18 cellular contexts compared by ENCODE assay signal in the genomic region with DNA sequence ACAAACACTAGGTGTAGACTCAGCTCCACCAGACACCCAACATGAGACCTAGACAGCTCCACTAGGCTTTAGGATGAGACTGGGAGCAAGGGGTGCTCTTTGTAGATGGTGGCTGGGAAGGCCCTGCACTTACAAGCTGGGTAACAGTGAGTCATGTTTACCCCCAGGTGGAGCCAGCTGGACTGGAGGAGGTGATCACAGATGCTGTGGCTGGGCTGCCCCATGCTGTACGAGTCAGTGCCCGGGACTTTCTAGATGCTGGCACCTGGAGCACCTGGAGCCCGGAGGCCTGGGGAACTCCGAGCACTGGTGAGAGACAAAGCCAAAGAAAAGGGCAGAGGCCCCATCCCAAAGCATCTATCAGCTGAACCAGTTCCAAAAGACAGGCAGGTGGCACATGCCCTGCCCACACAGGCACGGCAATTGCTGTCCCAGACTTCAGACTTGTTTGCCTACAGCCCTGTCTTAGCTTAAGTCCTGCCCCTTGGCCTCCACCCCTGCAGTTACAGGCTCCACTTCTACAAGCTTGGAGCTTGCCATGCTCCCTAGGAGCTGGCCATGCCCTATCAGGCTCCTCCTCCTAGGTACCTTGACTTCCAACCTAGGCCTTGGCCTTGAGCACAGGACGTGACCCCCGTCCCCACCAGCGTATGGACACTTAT. TPM values are rescaled to one million over a fixed set of nuclear protein-coding genes. Genes with fewer than 3 reads are reported as not detected.
DNase-seq lines count a peak whose midpoint lies in the region; ATAC-seq and TF ChIP-seq lines count a peak whose summit lies in the region.
"Had no signal": no experiment of that assay in that cellular context is flagged by ENCODE, and none has a peak within 500 bp of the region (broad histone marks: within the 10 kb centered on the region; RNA-seq: fewer than 3 reads in every experiment).

No MANE protein-coding gene starts in this region.

- no peak overlapping the region for H2BK120ac ChIP-seq in mesenchymal stem cell (ENCODE audit: low read depth, low read length)

- no peak overlapping the region for H3K18ac ChIP-seq in mesenchymal stem cell (ENCODE audit: low read depth in 1 of 2, low read length in 2 of 2)

- no peak overlapping the region for H2BK5ac ChIP-seq in mesenchymal stem cell (ENCODE audit: low read depth, low read length, poor library complexity, severe bottlenecking)

- no peaks in the 10 kb centered on the region for H3K9me3 ChIP-seq in MM.1S (replicated peaks; ENCODE audit: insufficient read depth, low read length)
- H3K9me3 ChIP-seq in mesenchymal stem cell (ENCODE audit: control insufficient read depth, low read length) = no peaks in the 10 kb centered on the region
- H3K9me3 ChIP-seq in SK-N-SH = no peaks in the 10 kb centered on the region
- H3K9me3 ChIP-seq: left ventricle myocardium inferior, SJCRH30 had no signal

- ATAC-seq in activated T-helper 17 cell treated with anti-CD3 and anti-CD28 coated beads, Interleukin-2, amount 50 U/mL, for 72 hours (replicated peaks) = peak; percentile 24
- no peak for ATAC-seq in HG03520 (IDR thresholded peaks at IDR 0.05; ENCODE audit: unreplicated experiment)
- no peak for ATAC-seq in GM21528 (IDR thresholded peaks at IDR 0.05; ENCODE audit: low FRiP score, unreplicated experiment)

- H3K4me3 Mint-ChIP-seq in activated T-helper 17 cell treated with anti-CD3 and anti-CD28 coated beads, Interleukin-2, amount 50 U/mL, for 72 hours = no peak overlapping the region
- H3K4me3 Mint-ChIP-seq: activated CD4-positive, alpha-beta memory T cell treated with anti-CD3 and anti-CD28 coated beads, Interleukin-2, amount 10 ng/mL, durations not matched to agents 7 days and 5 days had no signal

- no peak overlapping the region for H2AK5ac ChIP-seq in mesenchymal stem cell (ENCODE audit: low read length, severe bottlenecking)

- H3K79me2 ChIP-seq in MM.1S (ENCODE audit: low read length) = no peaks in the 10 kb centered on the region
- no peaks in the 10 kb centered on the region for H3K79me2 ChIP-seq in SK-N-SH (ENCODE audit: insufficient read depth)

- no peak overlapping the region for H3K14ac ChIP-seq in mesenchymal stem cell (ENCODE audit: low read length in 2 of 2)

- H3K27me3 ChIP-seq in MM.1S (replicated peaks; ENCODE audit: insufficient read depth, low read length) (no peaks in the 10 kb centered on the region), mesenchymal stem cell (ENCODE audit: control insufficient read depth in 1 of 2, insufficient read depth in 1 of 2, low read length in 2 of 2) (no peaks in the 10 kb centered on the region), SK-N-SH (ENCODE audit: insufficient read depth) (no peaks in the 10 kb centered on the region)
- H3K27me3 ChIP-seq: SJCRH30 had no signal

- H3K79me1 ChIP-seq in mesenchymal stem cell (replicated peaks; ENCODE audit: low read length, poor library complexity, severe bottlenecking) = peaks cover 2% of the 10 kb centered on the region

- H3K9me2 ChIP-seq in MM.1S (replicated peaks; ENCODE audit: insufficient read depth, low read length) = no peaks in the 10 kb centered on the region
- H3K9me2 ChIP-seq in SK-N-SH = no peaks in the 10 kb centered on the region

- TF ChIP-seq CTCF in MM.1S (IDR thresholded peaks at IDR 0.05; ENCODE audit: low read length) (no peak), SK-N-SH (IDR thresholded peaks at IDR 0.05) (no peak)

- H3F3A ChIP-seq in MM.1S (ENCODE audit: insufficient read depth, low read length) (peaks cover 4% of the 10 kb centered on the region), SK-N-SH (replicated peaks; ENCODE audit: insufficient read depth) (peaks cover 7% of the 10 kb centered on the region)

- H3K9me3 Mint-ChIP-seq in activated T-helper 17 cell treated with anti-CD3 and anti-CD28 coated beads, Interleukin-2, amount 50 U/mL, for 72 hours = no peaks in the 10 kb centered on the region
- H3K9me3 Mint-ChIP-seq: activated CD4-positive, alpha-beta memory T cell treated with anti-CD3 and anti-CD28 coated beads, Interleukin-2, amount 10 ng/mL, durations not matched to agents 7 days and 5 days had no signal

- H2BK12ac ChIP-seq in mesenchymal stem cell (ENCODE audit: low read length in 2 of 2) = no peak overlapping the region

- CTCF ChIA-PET in SK-N-SH (lab: Yijun Ruan, JAX) = interaction anchor here (0.7 to 8.1 kb wide), 4 partner anchors 16 to 56 kb away, joined by 3 to 56 read pairs (median 5); no protein-coding TSS in a partner anchor

- peaks cover 41% of the 10 kb centered on the region for H3K4me1 Mint-ChIP-seq in activated T-helper 17 cell treated with anti-CD3 and anti-CD28 coated beads, Interleukin-2, amount 50 U/mL, for 72 hours

- H3K9ac ChIP-seq in MM.1S (ENCODE audit: low read length) = no peak overlapping the region
- H3K9ac ChIP-seq in mesenchymal stem cell (ENCODE audit: low read length) = no peak overlapping the region
- no peak overlapping the region for H3K9ac ChIP-seq in SK-N-SH

- H2BK15ac ChIP-seq in mesenchymal stem cell (ENCODE audit: low read depth, poor library complexity, severe bottlenecking) = no peak overlapping the region

- H3K27ac ChIP-seq in MM.1S (ENCODE audit: low read length) (no peak overlapping the region), mesenchymal stem cell (ENCODE audit: low read length, poor library complexity, severe bottlenecking) (no peak overlapping the region), SK-N-SH (ENCODE audit: low read depth in 2 of 2, low read length in 1 of 2) (no peak overlapping the region)
- H3K27ac ChIP-seq: 22Rv1, left ventricle myocardium inferior, SJCRH30 had no signal

- peaks cover 9% of the 10 kb centered on the region for H3K36me3 Mint-ChIP-seq in activated T-helper 17 cell treated with anti-CD3 and anti-CD28 coated beads, Interleukin-2, amount 50 U/mL, for 72 hours (ENCODE audit: low read depth)

- H3K4me2 ChIP-seq in MM.1S (ENCODE audit: low read depth, low read length) (no peak overlapping the region), mesenchymal stem cell (ENCODE audit: low read length, poor library complexity, severe bottlenecking) (no peak overlapping the region), SK-N-SH (no peak overlapping the region)

- DNase-seq in DMS153 (lab: John Stamatoyannopoulos, UW) (peak; percentile 5), DMS153 treated with DMSO at 0.1 percent for 48 hours (lab: John Stamatoyannopoulos, UW; ENCODE audit: unreplicated experiment) (no peak), MM.1S (peak; percentile 7), mesenchymal stem cell (peak; percentile 51), SK-N-SH (no peak)
- DNase-seq: activated CD4-positive, alpha-beta memory T cell treated with anti-CD3 and anti-CD28 coated beads, Interleukin-2, amount 10 ng/mL, durations not matched to agents 7 days and 5 days; C1 segment of cervical spinal cord; dermis blood vessel endothelial cell; EL; left ventricle myocardium inferior; NCI-H1417 treated with DMSO at 0.1 percent for 48 hours; NCI-H510A; SJCRH30; T1000 had no signal

- H4K8ac ChIP-seq in mesenchymal stem cell (ENCODE audit: low read length) = no peak overlapping the region

- no peak for TF ChIP-seq RAD21 in SK-N-SH (IDR thresholded peaks at IDR 0.05; ENCODE audit: low read length)

- WGBS in mesenchymal stem cell = 92% methylated on average over 8 of the region's 8 CpGs
- WGBS in SK-N-SH (ENCODE audit: low lambda C conversion rate) = 100% methylated on average over 3 of the region's 8 CpGs

- H3K4me1 ChIP-seq in MM.1S (ENCODE audit: low read length) (peaks cover 4% of the 10 kb centered on the region; the same call in 1 of the 2 replicates), mesenchymal stem cell (ENCODE audit: control insufficient read depth, insufficient read depth, low read depth, low read length) (peaks cover 4% of the 10 kb centered on the region), SK-N-SH (ENCODE audit: control insufficient read depth in 1 of 2, insufficient read depth in 2 of 2, low read depth in 1 of 2, low read length in 1 of 2) (peaks cover 4 to 24% of the 10 kb centered on the region in 2 experiments; a peak in 3 of 4 replicates)
- H3K4me1 ChIP-seq: SJCRH30 had no signal

- H3K36me3 ChIP-seq in MM.1S (replicated peaks; ENCODE audit: insufficient read depth, low read length) = no peaks in the 10 kb centered on the region
- peaks cover 17 to 29% of the 10 kb centered on the region in 2 experiments for H3K36me3 ChIP-seq in mesenchymal stem cell (ENCODE audit: control insufficient read depth in 1 of 2, insufficient read depth in 2 of 2, low read depth in 1 of 2, low read length in 2 of 2)
- no peaks in the 10 kb centered on the region for H3K36me3 ChIP-seq in SK-N-SH (replicated peaks in 1 of 2; ENCODE audit: control insufficient read depth in 1 of 2, insufficient read depth in 2 of 2, low read length in 1 of 2)
- H3K36me3 ChIP-seq: SJCRH30 had no signal

- no peak for TF ChIP-seq EP300 in SK-N-SH (IDR thresholded peaks at IDR 0.05; ENCODE audit: borderline replicate concordance in 1 of 2, low read depth in 1 of 2, low read length in 1 of 2)

- no peaks in the 10 kb centered on the region for H3K27me3 Mint-ChIP-seq in activated T-helper 17 cell treated with anti-CD3 and anti-CD28 coated beads, Interleukin-2, amount 50 U/mL, for 72 hours
- H3K27me3 Mint-ChIP-seq: activated CD4-positive, alpha-beta memory T cell treated with anti-CD3 and anti-CD28 coated beads, Interleukin-2, amount 10 ng/mL, durations not matched to agents 7 days and 5 days had no signal

- H2AFZ ChIP-seq in MM.1S (ENCODE audit: low read length) = no peak overlapping the region
- H2AFZ ChIP-seq in mesenchymal stem cell (ENCODE audit: low read depth, low read length) = no peak overlapping the region
- H2AFZ ChIP-seq in SK-N-SH (ENCODE audit: low read depth) = no peak overlapping the region

- H3K4ac ChIP-seq in mesenchymal stem cell (ENCODE audit: low read depth in 1 of 2, low read length in 2 of 2) = no peak overlapping the region

- no peak overlapping the region for H3K27ac Mint-ChIP-seq in activated T-helper 17 cell treated with anti-CD3 and anti-CD28 coated beads, Interleukin-2, amount 50 U/mL, for 72 hours
- H3K27ac Mint-ChIP-seq: activated CD4-positive, alpha-beta memory T cell treated with anti-CD3 and anti-CD28 coated beads, Interleukin-2, amount 10 ng/mL, durations not matched to agents 7 days and 5 days had no signal

- H4K91ac ChIP-seq in mesenchymal stem cell (ENCODE audit: low read length) = no peak overlapping the region

- H4K20me1 ChIP-seq in MM.1S (ENCODE audit: insufficient read depth, low read length) = no peaks in the 10 kb centered on the region
- no peaks in the 10 kb centered on the region for H4K20me1 ChIP-seq in SK-N-SH (ENCODE audit: insufficient read depth)

- H3K4me3 ChIP-seq in MM.1S (ENCODE audit: low read length) (no peak overlapping the region), mesenchymal stem cell (ENCODE audit: insufficient read depth in 1 of 2, low read depth in 1 of 2, low read length in 2 of 2) (no peak overlapping the region), SK-N-SH (ENCODE audit: low read depth in 2 of 2, low read length in 1 of 2) (no peak overlapping the region)
- H3K4me3 ChIP-seq: left ventricle myocardium inferior, SJCRH30 had no signal

- POLR2A ChIA-PET in SK-N-SH (lab: Yijun Ruan, JAX) = no interaction called here

- no peak overlapping the region for H3K23ac ChIP-seq in mesenchymal stem cell (ENCODE audit: low read length in 2 of 2)

RNA-seq across cellular contexts. Expression of a gene that starts 2.7 kb away (rescaled TPM):
- 1 to 10 TPM in 1 of 2 donors, under 1 TPM in 1; 0.78 to 1.6 TPM for total RNA-seq in activated T-helper 17 cell treated with anti-CD3 and anti-CD28 coated beads, Interleukin-2, amount 50 U/mL, for 72 hours
- polyA plus RNA-seq in mesenchymal stem cell (2013, experiment 1 of 2) = not detected
- 0.10 TPM for polyA plus RNA-seq in mesenchymal stem cell (2013, experiment 2 of 2)
- 0.10 TPM in 1 of 2 replicates, not detected in the other for polyA plus RNA-seq in SK-N-SH (2012; rRNA removed)
- polyA plus RNA-seq in SK-N-SH (2012; cell fraction: cytosol; rRNA removed) = 0.09 and 0.16 TPM in 2 replicates
- polyA plus RNA-seq in SK-N-SH (2012; cell fraction: nucleus; rRNA removed) = 0.42 and 0.63 TPM in 2 replicates
- total RNA-seq: activated CD4-positive, alpha-beta memory T cell treated with anti-CD3 and anti-CD28 coated beads, Interleukin-2, amount 10 ng/mL, durations not matched to agents 7 days and 5 days; dermis blood vessel endothelial cell; SJCRH30 had no signal

RNA-seq across cellular contexts. Expression of a gene that starts 7.7 kb away (rescaled TPM):
- 10 to 100 TPM; 30.4 to 48.9 TPM for total RNA-seq in activated T-helper 17 cell treated with anti-CD3 and anti-CD28 coated beads, Interleukin-2, amount 50 U/mL, for 72 hours
- polyA plus RNA-seq in mesenchymal stem cell (2013, experiment 1 of 2) = 13.4 TPM
- polyA plus RNA-seq in mesenchymal stem cell (2013, experiment 2 of 2) = 13.5 TPM
- polyA plus RNA-seq in SK-N-SH (2012; rRNA removed) = 16.5 and 20.8 TPM in 2 replicates
- polyA plus RNA-seq in SK-N-SH (2012; cell fraction: cytosol; rRNA removed) = 4.0 and 5.5 TPM in 2 replicates
- 175 and 189 TPM in 2 replicates for polyA plus RNA-seq in SK-N-SH (2012; cell fraction: nucleus; rRNA removed)

RNA-seq across cellular contexts. Expression of a gene that starts 13.2 kb away (rescaled TPM):
- 10 to 100 TPM; 48.3 to 66.7 TPM for total RNA-seq in activated T-helper 17 cell treated with anti-CD3 and anti-CD28 coated beads, Interleukin-2, amount 50 U/mL, for 72 hours
- 28.6 TPM for polyA plus RNA-seq in mesenchymal stem cell (2013, experiment 1 of 2)
- 26.5 TPM for polyA plus RNA-seq in mesenchymal stem cell (2013, experiment 2 of 2)
- 45.9 and 49.1 TPM in 2 replicates for polyA plus RNA-seq in SK-N-SH (2012; rRNA removed)
- 9.8 and 13.0 TPM in 2 replicates for polyA plus RNA-seq in SK-N-SH (2012; cell fraction: cytosol; rRNA removed)
- 303 and 342 TPM in 2 replicates for polyA plus RNA-seq in SK-N-SH (2012; cell fraction: nucleus; rRNA removed)

RNA-seq across cellular contexts. Expression of a gene that starts 22.1 kb away (rescaled TPM):
- total RNA-seq in activated T-helper 17 cell treated with anti-CD3 and anti-CD28 coated beads, Interleukin-2, amount 50 U/mL, for 72 hours = 10 to 100 TPM; 42.6 to 75.3 TPM
- polyA plus RNA-seq in mesenchymal stem cell (2013, experiment 1 of 2) = 83.0 TPM
- 83.4 TPM for polyA plus RNA-seq in mesenchymal stem cell (2013, experiment 2 of 2)
- 73.7 and 79.0 TPM in 2 replicates for polyA plus RNA-seq in SK-N-SH (2012; rRNA removed)
- polyA plus RNA-seq in SK-N-SH (2012; cell fraction: cytosol; rRNA removed) = 50.9 and 78.9 TPM in 2 replicates
- polyA plus RNA-seq in SK-N-SH (2012; cell fraction: nucleus; rRNA removed) = 37.3 and 41.3 TPM in 2 replicates

RNA-seq across cellular contexts. Expression of a gene that starts 30.9 kb away (rescaled TPM):
- total RNA-seq in activated T-helper 17 cell treated with anti-CD3 and anti-CD28 coated beads, Interleukin-2, amount 50 U/mL, for 72 hours = under 1 TPM; 0.17 to 0.42 TPM
- 0.04 TPM for polyA plus RNA-seq in mesenchymal stem cell (2013, experiment 1 of 2)
- 0.04 TPM for polyA plus RNA-seq in mesenchymal stem cell (2013, experiment 2 of 2)
- polyA plus RNA-seq in SK-N-SH (2012; rRNA removed) = 0.08 and 0.11 TPM in 2 replicates
- polyA plus RNA-seq in SK-N-SH (2012; cell fraction: cytosol; rRNA removed) = 0.09 and 0.13 TPM in 2 replicates
- polyA plus RNA-seq in SK-N-SH (2012; cell fraction: nucleus; rRNA removed) = 0.29 and 0.38 TPM in 2 replicates
- total RNA-seq: left ventricle myocardium inferior, SJCRH30 had no signal

Comparison
In these comparisons a context has a peak if more than half of its experiments do, and no peak if none do; other contexts are left out.
1. DNase-seq: peak in DMS153 (single experiment), MM.1S (single experiment) and mesenchymal stem cell (single experiment); none in DMS153 treated with DMSO at 0.1 percent for 48 hours (single experiment) and SK-N-SH (single experiment).